8 cellular contexts compared by ENCODE assay signal in the genomic region with DNA sequence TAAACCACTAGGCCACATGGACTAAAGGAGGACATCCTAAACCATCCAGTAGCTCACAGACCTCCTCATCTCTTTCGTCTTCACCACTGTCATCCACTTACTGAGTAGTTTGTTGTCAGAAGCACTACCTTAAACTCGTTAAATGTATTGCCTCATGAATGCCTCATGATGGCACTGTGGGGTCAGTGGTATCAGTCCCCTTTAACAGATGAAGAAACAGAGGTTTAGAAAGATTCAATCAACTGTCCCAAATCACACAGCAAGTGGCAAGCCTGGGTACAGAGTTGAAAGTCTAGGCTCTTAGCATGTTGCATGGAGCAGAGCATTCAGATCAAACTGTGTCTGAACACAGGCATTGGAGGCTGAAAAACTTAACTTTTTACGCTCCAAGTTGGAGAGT.
DNase-seq lines count a peak whose midpoint lies in the region; ATAC-seq lines count a peak whose summit lies in the region.

No MANE protein-coding gene starts in this region.

- peak; percentile 76 for ATAC-seq in GM19395 (IDR thresholded peaks at IDR 0.05; ENCODE audit: unreplicated experiment)

- DNase-seq in DMS153 treated with DMSO at 0.1 percent for 48 hours (lab: John Stamatoyannopoulos, UW; ENCODE audit: unreplicated experiment) (peak; percentile 44), OCI-M1 (lab: John Stamatoyannopoulos, UW) (peak; percentile 54), germinal center (ENCODE audit: low spot score) (peak; percentile 11), NCI-H446 (lab: John Stamatoyannopoulos, UW) (no peak), GM03348 (ENCODE audit: low spot score) (no peak), NCI-H2029 treated with DMSO at 0.1 percent for 48 hours (lab: John Stamatoyannopoulos, UW) (no peak)
- no peak for DNase-seq in activated effector memory CD4-positive, alpha-beta T cell treated with anti-CD3 and anti-CD28 coated beads, Interleukin-2, amount 50 U/mL, for 16 hours

Comparison
In these comparisons a context has a peak if more than half of its experiments do, and no peak if none do; other contexts are left out.
1. DNase-seq: peak in DMS153 treated with DMSO at 0.1 percent for 48 hours (single experiment), OCI-M1 (single experiment) and germinal center (single experiment); none in activated effector memory CD4-positive, alpha-beta T cell treated with anti-CD3 and anti-CD28 coated beads, Interleukin-2, amount 50 U/mL, for 16 hours (single experiment), NCI-H446 (0 of 2), GM03348 (single experiment) and NCI-H2029 treated with DMSO at 0.1 percent for 48 hours (single experiment).